Comparison of ENCODE assay signal across 1 cellular context in genomic region chr1:25990702-25991395, GRCh38.
TF ChIP-seq lines count a peak whose summit lies in the region.

No MANE protein-coding gene starts in this region.

TF ChIP-seq in K562, 482 proteins besides CTCF, POLR2A, EP300 and RAD21 (continued from another document):
- TF ChIP-seq MNT (conservative IDR thresholded peaks at IDR 0.05) = no peak
- peak; percentile 48 for TF ChIP-seq ATF3 (IDR thresholded peaks at IDR 0.05)
- no peak for TF ChIP-seq ATF3 (CRISPR knock-in tag; conservative IDR thresholded peaks at IDR 0.05)
- no peak for TF ChIP-seq ZBTB40 (IDR thresholded peaks at IDR 0.05)
- 0 out of 2 replicates have a peak, but pooled peaks have one; percentile 23 for TF ChIP-seq ZBTB40 (CRISPR knock-in tag; IDR thresholded peaks at IDR 0.05)
- no peak for TF ChIP-seq CCAR2 (IDR thresholded peaks at IDR 0.05; ENCODE audit: low read depth, low read length)
